Comparison of ENCODE assay signal across 8 cellular contexts in the genomic region with DNA sequence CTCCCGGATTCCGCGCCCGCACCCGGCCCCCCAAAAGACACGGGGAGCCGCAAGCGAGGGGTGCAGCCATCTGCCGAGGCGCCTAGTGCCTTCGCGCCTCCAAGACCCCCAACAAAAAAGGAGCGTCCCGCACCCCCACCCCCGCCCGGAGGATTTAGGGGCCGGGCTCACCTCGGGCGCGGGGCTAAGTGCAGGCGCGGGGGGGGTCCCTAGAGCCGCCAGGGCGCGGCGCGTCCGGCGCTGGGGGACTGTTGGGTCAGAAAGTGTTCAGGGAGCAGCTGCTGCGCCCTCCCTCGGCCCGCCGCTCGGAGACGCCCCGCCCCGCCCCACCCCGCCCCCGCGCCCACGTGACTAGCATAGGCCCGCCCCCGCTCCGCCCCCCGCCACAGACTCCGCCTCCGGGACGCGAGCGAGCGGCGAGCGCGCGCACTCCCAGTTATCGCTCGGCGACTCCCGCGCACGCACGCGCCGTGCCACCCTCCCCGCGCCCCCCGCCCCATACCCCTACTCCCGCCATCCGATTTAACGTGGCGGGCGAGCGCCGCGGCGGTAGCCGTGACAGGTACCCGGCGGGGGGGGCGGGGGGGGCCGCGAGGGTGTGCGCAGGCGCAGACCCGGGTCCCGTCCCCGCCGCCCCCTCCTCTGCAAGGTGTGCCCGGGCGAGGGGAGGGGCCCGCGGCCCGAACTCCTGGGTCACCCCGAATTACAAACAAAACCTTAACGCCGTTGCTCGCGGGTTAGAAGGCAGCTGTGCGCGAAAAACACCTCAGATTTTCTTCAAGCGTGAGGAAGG. TPM values are rescaled to one million over a fixed set of nuclear protein-coding genes. Genes with fewer than 3 reads are reported as not detected.
DNase-seq lines count a peak whose midpoint lies in the region; ATAC-seq and TF ChIP-seq lines count a peak whose summit lies in the region.

No MANE protein-coding gene starts in this region.

- intact Hi-C loops in heart right ventricle (cut with DNase I) (loop anchor here in 3 of 10 donors (5.0 kb wide), 3 partner anchors 103 to 173 kb away; a partner anchor contains a TSS), posterior cingulate gyrus (cut with DNase I) (no loop called here)

- H3K27me3 ChIP-seq in CD8-positive, alpha-beta memory T cell (ENCODE audit: insufficient read depth, low read length, poor library complexity, severe bottlenecking), result no peaks in the 10 kb centered on the region
- no peaks in the 10 kb centered on the region for H3K27me3 ChIP-seq in heart right ventricle

- peak overlapping the region; percentile 20 for H3K27ac ChIP-seq in CD8-positive, alpha-beta memory T cell (ENCODE audit: low read depth, low read length)
- H3K27ac ChIP-seq in heart right ventricle, result peak overlapping the region; percentile 88 to 100 (median 98)

- no peaks in the 10 kb centered on the region for H3K9me3 ChIP-seq in CD8-positive, alpha-beta memory T cell (ENCODE audit: low read length)
- no peaks in the 10 kb centered on the region for H3K9me3 ChIP-seq in heart right ventricle

- peak overlapping the region; percentile 40 for H3K4me3 ChIP-seq in CD8-positive, alpha-beta memory T cell (ENCODE audit: low read length)
- H3K4me3 ChIP-seq in LNCaP clone FGC (ENCODE audit: low read depth, low read length), result peak overlapping the region; percentile 64
- H3K4me3 ChIP-seq in heart right ventricle, result peak overlapping the region; percentile 81 to 100 (median 94)

- H3K4me1 ChIP-seq in CD8-positive, alpha-beta memory T cell (ENCODE audit: insufficient read depth, low read length), result no peaks in the 10 kb centered on the region
- H3K4me1 ChIP-seq in heart right ventricle, result peaks cover 2 to 45% (median 32%) of the 10 kb centered on the region in 9 donors

- ATAC-seq in GM21447 (IDR thresholded peaks at IDR 0.05; ENCODE audit: unreplicated experiment) (peak; percentile 41), heart right ventricle (peak; percentile 89 to 94 (median 91))
- ATAC-seq in activated naive CD8-positive, alpha-beta T cell treated with anti-CD3 and anti-CD28 coated beads, Interleukin-2, amount 10 ng/mL, durations not matched to agents 7 days and 5 days (ENCODE audit: low read depth), result peak; percentile 66

- no peaks in the 10 kb centered on the region for H3K9me3 Mint-ChIP-seq in CD8-positive, alpha-beta memory T cell
- no peaks in the 10 kb centered on the region for H3K9me3 Mint-ChIP-seq in activated naive CD8-positive, alpha-beta T cell treated with anti-CD3 and anti-CD28 coated beads, Interleukin-2, amount 10 ng/mL, durations not matched to agents 7 days and 5 days
- H3K9me3 Mint-ChIP-seq in type B pancreatic cell, result no peaks in the 10 kb centered on the region

- DNase-seq in CD8-positive, alpha-beta memory T cell, result peak; percentile 76 to 88 (median 78)
- peak; percentile 10 for DNase-seq in LNCaP clone FGC (ENCODE audit: low read depth)
- DNase-seq in SKM-1 treated with dmso at 0.1 percent for 144 hours (lab: John Stamatoyannopoulos, UW; ENCODE audit: unreplicated experiment), result peak; percentile 57
- DNase-seq in activated naive CD8-positive, alpha-beta T cell treated with anti-CD3 and anti-CD28 coated beads, Interleukin-2, amount 10 ng/mL, durations not matched to agents 7 days and 5 days, result peak; percentile 89
- peak; percentile 86 to 91 for DNase-seq in heart right ventricle
- DNase-seq in posterior cingulate gyrus, result peak; percentile 71 to 97 (median 81)
- DNase-seq in type B pancreatic cell (ENCODE audit: extremely low spot score, unreplicated experiment), result peak; percentile 91

- H3K4me1 Mint-ChIP-seq in CD8-positive, alpha-beta memory T cell, result peaks cover 17 to 34% (median 23%) of the 10 kb centered on the region in 3 donors
- peaks cover 29% of the 10 kb centered on the region for H3K4me1 Mint-ChIP-seq in activated naive CD8-positive, alpha-beta T cell treated with anti-CD3 and anti-CD28 coated beads, Interleukin-2, amount 10 ng/mL, durations not matched to agents 7 days and 5 days
- H3K4me1 Mint-ChIP-seq in type B pancreatic cell (ENCODE audit: unreplicated experiment), result peaks cover 40% of the 10 kb centered on the region

- CTCF ChIA-PET in CD8-positive, alpha-beta memory T cell (lab: Charles Lee), result interaction anchor here (0.8 kb wide), 1 partner anchor 346 kb away, joined by 3 read pairs; no protein-coding TSS in a partner anchor

- peak overlapping the region; percentile 78 to 93 (median 84) for H3K4me3 Mint-ChIP-seq in CD8-positive, alpha-beta memory T cell
- H3K4me3 Mint-ChIP-seq in activated naive CD8-positive, alpha-beta T cell treated with anti-CD3 and anti-CD28 coated beads, Interleukin-2, amount 10 ng/mL, durations not matched to agents 7 days and 5 days, result peak overlapping the region; percentile 83
- peak overlapping the region; percentile 87 for H3K4me3 Mint-ChIP-seq in type B pancreatic cell

- H3K27ac Mint-ChIP-seq in CD8-positive, alpha-beta memory T cell, result peak overlapping the region in 3 of 8 donors; percentile 56 to 70 (median 58)
- peak overlapping the region; percentile 68 for H3K27ac Mint-ChIP-seq in activated naive CD8-positive, alpha-beta T cell treated with anti-CD3 and anti-CD28 coated beads, Interleukin-2, amount 10 ng/mL, durations not matched to agents 7 days and 5 days
- peak overlapping the region; percentile 87 for H3K27ac Mint-ChIP-seq in type B pancreatic cell

- TF ChIP-seq CTCF in LNCaP clone FGC (IDR thresholded peaks at IDR 0.05; ENCODE audit: control insufficient read depth, extremely low read depth, insufficient read depth) (0 out of 2 replicates have a peak, but pooled peaks have one; percentile 4), heart right ventricle (IDR thresholded peaks at IDR 0.05) (peak in 2 of 9 donors; percentile 15 to 19), type B pancreatic cell (conservative IDR thresholded peaks at IDR 0.05) (no peak)

- POLR2A ChIA-PET in CD8-positive, alpha-beta memory T cell (lab: Charles Lee), result interaction anchor here (0.6 to 1.2 kb wide), 3 partner anchors 43 to 198 kb away, joined by 3 to 10 read pairs (median 3); no protein-coding TSS in a partner anchor
- POLR2A ChIA-PET in activated naive CD8-positive, alpha-beta T cell treated with anti-CD3 and anti-CD28 coated beads, Interleukin-2, amount 10 ng/mL, durations not matched to agents 7 days and 5 days (lab: Charles Lee), result interaction anchor here (0.7 to 1.7 kb wide), 6 partner anchors 14 to 427 kb away, joined by 3 to 7 read pairs (median 3); a partner anchor contains a TSS

- H3K27me3 Mint-ChIP-seq in CD8-positive, alpha-beta memory T cell, result peaks cover 1 to 16% of the 10 kb centered on the region in 2 donors
- peaks cover 34% of the 10 kb centered on the region for H3K27me3 Mint-ChIP-seq in activated naive CD8-positive, alpha-beta T cell treated with anti-CD3 and anti-CD28 coated beads, Interleukin-2, amount 10 ng/mL, durations not matched to agents 7 days and 5 days
- no peaks in the 10 kb centered on the region for H3K27me3 Mint-ChIP-seq in type B pancreatic cell

- H3K36me3 ChIP-seq in CD8-positive, alpha-beta memory T cell (ENCODE audit: insufficient read depth, low read length), result no peaks in the 10 kb centered on the region
- no peaks in the 10 kb centered on the region for H3K36me3 ChIP-seq in heart right ventricle

- 1 to 2% methylated on average over 70 to 100 of the region's 101 CpGs for WGBS in heart right ventricle, 2 donors

- peaks cover 0 to 1% (median 0%) of the 10 kb centered on the region in 3 donors for H3K36me3 Mint-ChIP-seq in CD8-positive, alpha-beta memory T cell
- H3K36me3 Mint-ChIP-seq in activated naive CD8-positive, alpha-beta T cell treated with anti-CD3 and anti-CD28 coated beads, Interleukin-2, amount 10 ng/mL, durations not matched to agents 7 days and 5 days, result no peaks in the 10 kb centered on the region
- H3K36me3 Mint-ChIP-seq in type B pancreatic cell, result no peaks in the 10 kb centered on the region

RNA-seq across cellular contexts. Expression of a gene that starts 56.2 kb away (rescaled TPM):
- not detected for total RNA-seq in CD8-positive, alpha-beta memory T cell
- polyA plus RNA-seq in CD8-positive, alpha-beta memory T cell, result not detected
- not detected for total RNA-seq in activated naive CD8-positive, alpha-beta T cell treated with anti-CD3 and anti-CD28 coated beads, Interleukin-2, amount 10 ng/mL, durations not matched to agents 7 days and 5 days
- total RNA-seq in heart right ventricle, result 10 to 100 TPM in 9 of 10 donors, 1 to 10 TPM in 1; 4.9 to 93.3 (median 43.9) TPM
- 10 to 100 TPM in 1 of 2 donors, 1 to 10 TPM in 1; 7.6 to 19.5 TPM for polyA plus RNA-seq in heart right ventricle
- 1.3 and 2.0 TPM in 2 replicates for total RNA-seq in type B pancreatic cell (ENCODE audit: low replicate concordance)

Comparison
In these comparisons a context has a peak if more than half of its experiments do, and no peak if none do; other contexts are left out.
1. Peak in every context shown above with its lines: DNase-seq, ATAC-seq, H3K4me3 ChIP-seq and H3K27ac ChIP-seq.
2. DNase-seq: peak in every context shown above with its lines; median percentile 91 in type B pancreatic cell; 89 in activated naive CD8-positive, alpha-beta T cell treated with anti-CD3 and anti-CD28 coated beads, Interleukin-2, amount 10 ng/mL, durations not matched to agents 7 days and 5 days; 88 in heart right ventricle; 81 in posterior cingulate gyrus; 78 in CD8-positive, alpha-beta memory T cell; 57 in SKM-1 treated with dmso at 0.1 percent for 144 hours; 10 in LNCaP clone FGC.
3. H3K4me3 ChIP-seq: peak in every context shown above with its lines; median percentile 94 in heart right ventricle; 64 in LNCaP clone FGC; 40 in CD8-positive, alpha-beta memory T cell.
4. ATAC-seq: peak in every context shown above with its lines; median percentile 91 in heart right ventricle; 66 in activated naive CD8-positive, alpha-beta T cell treated with anti-CD3 and anti-CD28 coated beads, Interleukin-2, amount 10 ng/mL, durations not matched to agents 7 days and 5 days; 41 in GM21447.